Comparison of ENCODE assay signal across 8 cellular contexts in the genomic region with DNA sequence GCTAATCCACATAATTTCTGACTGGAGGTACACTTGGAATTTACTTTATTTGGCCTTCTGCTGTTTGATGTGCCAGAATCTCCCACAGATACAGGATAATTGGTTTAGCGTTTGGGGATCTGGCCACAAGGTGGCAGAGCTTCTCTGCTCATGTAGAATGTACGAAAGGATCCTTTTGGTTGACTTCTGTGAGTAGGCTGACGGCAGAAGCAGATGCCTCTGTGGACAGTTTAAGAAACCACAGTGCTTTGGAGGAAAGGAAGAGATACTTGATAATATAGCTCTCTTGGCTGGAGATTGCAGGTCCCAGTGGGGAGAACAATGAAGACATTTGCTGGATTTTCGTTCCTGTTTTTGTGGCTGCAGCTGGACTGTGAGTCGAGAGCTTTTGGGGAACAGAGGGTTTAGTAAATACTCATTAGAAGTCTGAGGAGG.
DNase-seq lines count a peak whose midpoint lies in the region; ATAC-seq and TF ChIP-seq lines count a peak whose summit lies in the region.

No MANE protein-coding gene starts in this region.

- H3K9me3 Mint-ChIP-seq in endothelial cell (ENCODE audit: unreplicated experiment), result no peaks in the 10 kb centered on the region
- no peaks in the 10 kb centered on the region for H3K9me3 Mint-ChIP-seq in nephron progenitor cell

- TF ChIP-seq CTCF in endothelial cell (IDR thresholded peaks at IDR 0.05; ENCODE audit: unreplicated experiment) (peak; percentile 65), nephron progenitor cell (IDR thresholded peaks at IDR 0.05) (peak; percentile 70)

- in situ Hi-C loops in Caki2 (cut with HindIII; ENCODE audit: low pct_unique_long_range_greater_than_20kb, low sequenced_read_pairs), result no loop called here

- H3K27me3 Mint-ChIP-seq in endothelial cell (ENCODE audit: unreplicated experiment) (peaks cover 1% of the 10 kb centered on the region), nephron progenitor cell (ENCODE audit: low read depth, poor library complexity) (peaks cover 23% of the 10 kb centered on the region)

- H3K4me1 Mint-ChIP-seq in endothelial cell (ENCODE audit: unreplicated experiment), result peaks cover 8% of the 10 kb centered on the region
- H3K4me1 Mint-ChIP-seq in nephron progenitor cell, result peaks cover 5% of the 10 kb centered on the region

- H3K27ac Mint-ChIP-seq in endothelial cell (ENCODE audit: unreplicated experiment) (no peak overlapping the region), nephron progenitor cell (no peak overlapping the region)

- no peaks in the 10 kb centered on the region for H3K36me3 Mint-ChIP-seq in endothelial cell (ENCODE audit: low read depth, unreplicated experiment)
- H3K36me3 Mint-ChIP-seq in nephron progenitor cell (ENCODE audit: low read depth), result no peaks in the 10 kb centered on the region

- H3K4me3 Mint-ChIP-seq in endothelial cell (ENCODE audit: unreplicated experiment), result no peak overlapping the region
- H3K4me3 Mint-ChIP-seq in nephron progenitor cell, result no peak overlapping the region

- ATAC-seq in GM21619 (IDR thresholded peaks at IDR 0.05; ENCODE audit: unreplicated experiment) (peak; percentile 53), HG03460 (IDR thresholded peaks at IDR 0.05; ENCODE audit: unreplicated experiment) (no peak), GM19328 (IDR thresholded peaks at IDR 0.05; ENCODE audit: unreplicated experiment) (no peak)

- peak; percentile 16 for DNase-seq in Caki2 (ENCODE audit: low read depth)
- DNase-seq in NCI-H345 treated with DMSO at 0.1 percent for 48 hours (lab: John Stamatoyannopoulos, UW; ENCODE audit: unreplicated experiment), result peak; percentile 29
- DNase-seq in activated CD4-positive, alpha-beta T cell treated with anti-CD3 and anti-CD28 coated beads for 48 hours, result peak; percentile 70
- DNase-seq in endothelial cell (ENCODE audit: low spot score), result peak; percentile 67
- DNase-seq in nephron progenitor cell, result peak; percentile 64

Comparison
In these comparisons a context has a peak if more than half of its experiments do, and no peak if none do; other contexts are left out.
1. DNase-seq: peak in every context shown above with its lines; median percentile 70 in activated CD4-positive, alpha-beta T cell treated with anti-CD3 and anti-CD28 coated beads for 48 hours; 67 in endothelial cell; 64 in nephron progenitor cell; 29 in NCI-H345 treated with DMSO at 0.1 percent for 48 hours; 16 in Caki2.